8 cellular contexts compared by ENCODE assay signal in the genomic region with DNA sequence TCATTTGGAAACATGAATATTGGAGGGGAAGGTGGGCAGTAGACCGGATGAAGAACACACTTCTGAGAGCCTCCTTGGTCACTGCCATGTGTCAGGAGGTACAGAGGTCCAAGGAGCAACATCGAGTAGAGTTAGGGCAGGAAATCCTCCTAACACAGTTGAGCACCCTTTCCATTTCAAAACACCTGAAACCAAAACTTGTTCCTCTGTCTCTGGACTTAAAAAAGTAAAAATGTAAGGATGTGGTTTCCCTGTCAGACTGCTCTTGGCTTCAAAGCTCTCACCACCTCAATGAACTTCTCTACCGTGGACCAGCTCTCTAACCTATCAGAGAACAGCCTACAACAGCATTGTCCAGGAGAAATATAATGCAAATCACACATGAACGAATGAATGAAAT.
"Had no signal": no experiment of that assay in that cellular context is flagged by ENCODE, and none has a peak within 500 bp of the region (broad histone marks: within the 10 kb centered on the region; RNA-seq: fewer than 3 reads in every experiment).

No MANE protein-coding gene starts in this region.

- H3K27ac ChIP-seq: GM23248 had no signal

- H3K4me3 ChIP-seq: GM23248, K562 had no signal

- DNase-seq: GM23248, GOT3, H9, HCEC 1CT, Kasumi-1, KG1 had no signal

- ATAC-seq: HepG2, K562 had no signal
